In genomic region chr11:113840932-113841664, GRCh38 we compare ENCODE assay signal across 13 cellular contexts. TPM values are rescaled to one million over a fixed set of nuclear protein-coding genes. Genes with fewer than 3 reads are reported as not detected.
DNase-seq lines count a peak whose midpoint lies in the region; ATAC-seq and TF ChIP-seq lines count a peak whose summit lies in the region.
"Had no signal": no experiment of that assay in that cellular context is flagged by ENCODE, and none has a peak within 500 bp of the region (broad histone marks: within the 10 kb centered on the region; RNA-seq: fewer than 3 reads in every experiment).

No MANE protein-coding gene starts in this region.

- peaks cover 31% of the 10 kb centered on the region for H3K36me3 Mint-ChIP-seq in T-helper 2 cell treated with Interferon-gamma antibody and Interleukin-4, amounts not matched to agents 5 μg/mL and 100 μg/mL, for 36 hours (ENCODE audit: low read depth)

- H3K9me3 Mint-ChIP-seq in T-helper 2 cell treated with Interferon-gamma antibody and Interleukin-4, amounts not matched to agents 5 μg/mL and 100 μg/mL, for 36 hours = no peaks in the 10 kb centered on the region
- H3K9me3 Mint-ChIP-seq: HFFc6 had no signal

- ATAC-seq in Right ventricle myocardium superior (ENCODE audit: poor library complexity) (peak; percentile 70), HG02884 (IDR thresholded peaks at IDR 0.05; ENCODE audit: unreplicated experiment) (peak; percentile 44), HG03159 (IDR thresholded peaks at IDR 0.05; ENCODE audit: unreplicated experiment) (no peak), HG03442 (IDR thresholded peaks at IDR 0.05; ENCODE audit: unreplicated experiment) (no peak)

- H3K36me3 ChIP-seq in right atrium auricular region = peaks cover 65% of the 10 kb centered on the region

- H3K27me3 ChIP-seq in right atrium auricular region = no peaks in the 10 kb centered on the region

- H3K27ac Mint-ChIP-seq in T-helper 2 cell treated with Interferon-gamma antibody and Interleukin-4, amounts not matched to agents 5 μg/mL and 100 μg/mL, for 36 hours = peak overlapping the region; percentile 32
- H3K27ac Mint-ChIP-seq: HFFc6 had no signal

- no peak for TF ChIP-seq CTCF in right atrium auricular region (IDR thresholded peaks at IDR 0.05)

- DNase-seq in Right ventricle myocardium superior (no peak), right atrium auricular region (ENCODE audit: low spot score) (no peak), cerebellar cortex (ENCODE audit: low spot score) (no peak), cortex of kidney (lab: John Stamatoyannopoulos, UW) (no peak)
- no peak for DNase-seq in T-helper 2 cell treated with Interferon-gamma antibody and Interleukin-4, amounts not matched to agents 5 μg/mL and 100 μg/mL, for 36 hours (ENCODE audit: low spot score)
- DNase-seq: HFFc6, kidney glomerular epithelial cell, psoas muscle, SK-N-SH had no signal

- H3K4me3 ChIP-seq in right atrium auricular region = no peak overlapping the region
- H3K4me3 ChIP-seq: psoas muscle had no signal

- H3K4me3 Mint-ChIP-seq in T-helper 2 cell treated with Interferon-gamma antibody and Interleukin-4, amounts not matched to agents 5 μg/mL and 100 μg/mL, for 36 hours = peak overlapping the region; percentile 62
- H3K4me3 Mint-ChIP-seq: HFFc6 had no signal

- intact Hi-C loops in Right ventricle myocardium superior (cut with DNase I) = no loop called here

- H3K9me3 ChIP-seq in right atrium auricular region = no peaks in the 10 kb centered on the region
- H3K9me3 ChIP-seq: psoas muscle, SK-N-SH had no signal

- H3K4me1 Mint-ChIP-seq in T-helper 2 cell treated with Interferon-gamma antibody and Interleukin-4, amounts not matched to agents 5 μg/mL and 100 μg/mL, for 36 hours (ENCODE audit: low read depth) = peaks cover 15% of the 10 kb centered on the region

- no peaks in the 10 kb centered on the region for H3K27me3 Mint-ChIP-seq in T-helper 2 cell treated with Interferon-gamma antibody and Interleukin-4, amounts not matched to agents 5 μg/mL and 100 μg/mL, for 36 hours (ENCODE audit: low read depth)

- H3K4me1 ChIP-seq in right atrium auricular region = peaks cover 0 to 5% of the 10 kb centered on the region in 2 donors

- H3K27ac ChIP-seq in right atrium auricular region = no peak overlapping the region
- H3K27ac ChIP-seq: psoas muscle, VCaP had no signal

RNA-seq across cellular contexts. Expression of gene USP28, which starts 34.3 kb away (rescaled TPM):
- 136 TPM for total RNA-seq in Right ventricle myocardium superior
- 100 to 1,000 TPM; 116 to 135 TPM for total RNA-seq in right atrium auricular region

Comparison
In these comparisons a context has a peak if more than half of its experiments do, and no peak if none do; other contexts are left out.
1. ATAC-seq: peak in Right ventricle myocardium superior (single experiment) and HG02884 (single experiment); none in HG03159 (single experiment) and HG03442 (single experiment).